In genomic region chr2:169464508-169465386, GRCh38 we compare ENCODE assay signal across 13 cellular contexts. TPM values are rescaled to one million over a fixed set of nuclear protein-coding genes. Genes with fewer than 3 reads are reported as not detected.
A peak's percentile ranks its signal among the peaks of the same experiment; 100 is the strongest.
DNase-seq lines count a peak whose midpoint lies in the region; ATAC-seq, FAIRE-seq and TF ChIP-seq lines count a peak whose summit lies in the region.
"Had no signal": no experiment of that assay in that cellular context is flagged by ENCODE, and none has a peak within 500 bp of the region (broad histone marks: within the 10 kb centered on the region; RNA-seq: fewer than 3 reads in every experiment).

No MANE protein-coding gene starts in this region.

- no peak for TF ChIP-seq POLR2A in A549 (IDR thresholded peaks at IDR 0.05; ENCODE audit: low read length)
- TF ChIP-seq POLR2A in endothelial cell of umbilical vein (IDR thresholded peaks at IDR 0.05; ENCODE audit: low read depth, low read length), result no peak

- ATAC-seq in A549 (no peak), aorta (ENCODE audit: low FRiP score) (no peak)

- DNase-seq in A549 (ENCODE audit: low read depth in 1 of 2, low spot score in 1 of 2) (no peak), NOMO-1 treated with DMSO at 0.1 percent for 48 hours (lab: John Stamatoyannopoulos, UW; ENCODE audit: unreplicated experiment) (peak; percentile 64), endothelial cell of umbilical vein (ENCODE audit: low read depth, low spot score) (no peak), NCI-H510A treated with DMSO at 0.1 percent for 48 hours (lab: John Stamatoyannopoulos, UW) (no peak), endodermal cell (no peak), aorta (no peak), kidney glomerular epithelial cell (lab: John Stamatoyannopoulos, UW) (no peak)
- DNase-seq: activated gamma-delta T cell, foreskin melanocyte, NCI-H2029 had no signal

- no peak overlapping the region for H3K27ac Mint-ChIP-seq in endodermal cell

- no peaks in the 10 kb centered on the region for H3K9me1 ChIP-seq in endothelial cell of umbilical vein (replicated peaks; ENCODE audit: control insufficient read depth, extremely low read depth, insufficient read depth, low read length)

- H3K4me2 ChIP-seq in A549 (no peak overlapping the region), endothelial cell of umbilical vein (ENCODE audit: insufficient read depth, low read length) (no peak overlapping the region)

- TF ChIP-seq RAD21 in A549 (conservative IDR thresholded peaks at IDR 0.05 in 1 of 2, IDR thresholded peaks at IDR 0.05 in 1 of 2), result no peak

- CTCF ChIA-PET in A549 (lab: Yijun Ruan, JAX), result no interaction called here
- CTCF ChIA-PET in endothelial cell of umbilical vein (lab: Charles Lee), result interaction anchor here (0.6 to 5.0 kb wide), 3 partner anchors 11 to 14 kb away, joined by 3 to 26 read pairs (median 21); partner anchors contain the start of gene BBS5

- no peak overlapping the region for H2AFZ ChIP-seq in endothelial cell of umbilical vein (ENCODE audit: low read depth, low read length)

- 54% methylated on average over 4 of the region's 4 CpGs for WGBS in A549 (ENCODE audit: missing lambda C conversion rate)
- WGBS in endodermal cell (ENCODE audit: insufficient coverage in 1 of 2, insufficient read length in 1 of 2), 2 experiments, result 96 to 100% methylated on average over 2 to 3 of the region's 4 CpGs
- whole genome bisulfite sequencing in aorta, 2 donors, result 73 to 75% methylated on average over 4 of the region's 4 CpGs

- H3K36me3 Mint-ChIP-seq in endodermal cell (ENCODE audit: low read depth), result no peaks in the 10 kb centered on the region

- H3K9ac ChIP-seq in endothelial cell of umbilical vein (replicated peaks; ENCODE audit: extremely low read depth, insufficient read depth, low read length) (no peak overlapping the region), endodermal cell (ENCODE audit: extremely low read depth, low read length, poor library complexity, severe bottlenecking) (no peak overlapping the region)

- POLR2A ChIA-PET in A549 (lab: Yijun Ruan, JAX) (no interaction called here), endothelial cell of umbilical vein (lab: Charles Lee) (interaction anchor here (0.6 kb wide), 1 partner anchor 1186 kb away, joined by 6 read pairs; no protein-coding TSS in a partner anchor)

- no peaks in the 10 kb centered on the region for H3K9me3 ChIP-seq in A549
- no peaks in the 10 kb centered on the region for H3K9me3 ChIP-seq in endothelial cell of umbilical vein (replicated peaks; ENCODE audit: control insufficient read depth, insufficient read depth, low read length)
- H3K9me3 ChIP-seq in endodermal cell (ENCODE audit: control insufficient read depth, low read length), result no peaks in the 10 kb centered on the region
- no peaks in the 10 kb centered on the region for H3K9me3 ChIP-seq in aorta (ENCODE audit: control insufficient read depth, low read length)

- no peaks in the 10 kb centered on the region for H3K36me3 ChIP-seq in endothelial cell of umbilical vein (ENCODE audit: control insufficient read depth in 2 of 2, extremely low read depth in 1 of 2, insufficient read depth in 2 of 2, low read length in 2 of 2)
- H3K36me3 ChIP-seq in endodermal cell (ENCODE audit: control insufficient read depth, insufficient read depth, low read length), result no peaks in the 10 kb centered on the region
- no peaks in the 10 kb centered on the region for H3K36me3 ChIP-seq in aorta (ENCODE audit: control insufficient read depth in 1 of 2, insufficient read depth in 2 of 2, low read length in 1 of 2)

- no peaks in the 10 kb centered on the region for H4K20me1 ChIP-seq in endothelial cell of umbilical vein (replicated peaks; ENCODE audit: control insufficient read depth, extremely low read depth, insufficient read depth, low read length)

- TF ChIP-seq CTCF in A549 (IDR thresholded peaks at IDR 0.05), result no peak
- no peak for TF ChIP-seq CTCF in endothelial cell of umbilical vein (IDR thresholded peaks at IDR 0.05; ENCODE audit: extremely low read depth in 1 of 2, insufficient read depth in 1 of 2, low read depth in 1 of 2, low read length in 2 of 2)
- no peak for TF ChIP-seq CTCF in endodermal cell (conservative IDR thresholded peaks at IDR 0.05)

- intact Hi-C loops in endothelial cell of umbilical vein (cut with micrococcal nuclease) (no loop called here), aorta (cut with DNase I) (no loop called here)

- FAIRE-seq in A549 (lab: Jason Lieb, UNC), result peak; percentile 56
- FAIRE-seq in G401.6 (lab: Jason Lieb, UNC), result peak; percentile 15
- FAIRE-seq in endothelial cell of umbilical vein (lab: Jason Lieb, UNC), result peak; percentile 26
- FAIRE-seq: H1 had no signal

- H3K4me3 ChIP-seq in A549 (no peak overlapping the region), endothelial cell of umbilical vein (replicated peaks in 1 of 3; ENCODE audit: insufficient read depth in 1 of 3, low read depth in 1 of 3, low read length in 3 of 3) (no peak overlapping the region), endodermal cell (ENCODE audit: low read length) (no peak overlapping the region), aorta (ENCODE audit: low read length in 2 of 2) (no peak overlapping the region)

- BruUV-seq in endothelial cell of umbilical vein (replicated peaks; lab: Mats Ljungman, UMichigan), result no TSS peak

- TF ChIP-seq EP300 in A549 (IDR thresholded peaks at IDR 0.05), result no peak

- no peaks in the 10 kb centered on the region for H3K4me1 ChIP-seq in A549
- no peaks in the 10 kb centered on the region for H3K4me1 ChIP-seq in endothelial cell of umbilical vein (ENCODE audit: control insufficient read depth, extremely low read depth, insufficient read depth, low read length)
- H3K4me1 ChIP-seq in endodermal cell (ENCODE audit: control insufficient read depth, insufficient read depth, low read length), result no peaks in the 10 kb centered on the region
- no peaks in the 10 kb centered on the region for H3K4me1 ChIP-seq in aorta (ENCODE audit: control insufficient read depth in 1 of 2, insufficient read depth in 2 of 2, low read length in 2 of 2)

- H3K27me3 ChIP-seq in endothelial cell of umbilical vein (ENCODE audit: control insufficient read depth in 2 of 2, insufficient read depth in 2 of 2, low read length in 2 of 2), result no peaks in the 10 kb centered on the region
- H3K27me3 ChIP-seq in endodermal cell (ENCODE audit: control insufficient read depth, insufficient read depth, low read length, poor library complexity, severe bottlenecking), result no peaks in the 10 kb centered on the region
- H3K27me3 ChIP-seq in aorta (ENCODE audit: control insufficient read depth in 1 of 2, insufficient read depth in 2 of 2, low read length in 1 of 2), result no peaks in the 10 kb centered on the region

- H3K79me2 ChIP-seq in endothelial cell of umbilical vein (ENCODE audit: control insufficient read depth, insufficient read depth, low read length), result no peaks in the 10 kb centered on the region

- no peak overlapping the region for H3K27ac ChIP-seq in A549
- H3K27ac ChIP-seq in endothelial cell of umbilical vein (ENCODE audit: insufficient read depth, low read depth, low read length), result no peak overlapping the region
- no peak overlapping the region for H3K27ac ChIP-seq in endodermal cell (ENCODE audit: low read depth, low read length)
- H3K27ac ChIP-seq in aorta (ENCODE audit: low read depth in 1 of 2, low read length in 2 of 2), result no peak overlapping the region

- dilution Hi-C loops in endothelial cell of umbilical vein (cut with MboI; ENCODE audit: extremely low pct_ligation_motif_present, low sequenced_read_pairs), result no loop called here

- H3K4me1 Mint-ChIP-seq in endodermal cell, result no peaks in the 10 kb centered on the region

- H3K27me3 Mint-ChIP-seq in endodermal cell (ENCODE audit: insufficient read depth), result peaks cover 2% of the 10 kb centered on the region

- no peaks in the 10 kb centered on the region for H3K9me3 Mint-ChIP-seq in endodermal cell

- H3K4me3 Mint-ChIP-seq in endodermal cell, result no peak overlapping the region

RNA-seq across cellular contexts. Expression of gene BBS5, which starts 14.5 kb away (rescaled TPM):
- polyA plus RNA-seq in A549 (2011; rRNA removed) (1.6 and 1.7 TPM in 2 replicates), A549 (2017; fragmentation: RNase III; extraction: RNeasy Plus Mini Kit Qiagen cat#74134 plus additional on column Dnase treatment) (5.3 to 6.0 TPM (median 5.4 TPM) in 3 replicates), endothelial cell of umbilical vein (2.4 and 2.9 TPM in 2 replicates), aorta (10 to 100 TPM in 1 of 2 donors, 1 to 10 TPM in 1; 1.3 to 12.6 TPM)
- polyA plus RNA-seq in A549 (2012; cell fraction: cytosol; rRNA removed), result 2.4 and 3.5 TPM in 2 replicates
- polyA plus RNA-seq in A549 (2012; cell fraction: nucleus; rRNA removed), result 7.3 and 7.5 TPM in 2 replicates
- polyA minus RNA-seq in A549 (2011; rRNA and poly(A)+ RNA removed), result 1.5 and 2.4 TPM in 2 replicates
- total RNA-seq in endothelial cell of umbilical vein (4.1 and 5.6 TPM in 2 replicates), endodermal cell (1 to 10 TPM; 3.2 to 6.5 TPM), aorta (10 to 100 TPM in 1 of 2 donors, 1 to 10 TPM in 1; 7.3 to 10.6 TPM)
- 2.0 and 2.5 TPM in 2 replicates for polyA plus RNA-seq in endothelial cell of umbilical vein (2011; cell fraction: cytosol; rRNA removed)
- polyA plus RNA-seq in endothelial cell of umbilical vein (2011; cell fraction: nucleus; rRNA removed), result 4.1 and 5.1 TPM in 2 replicates
- 4.3 and 5.3 TPM in 2 replicates for polyA plus RNA-seq in endothelial cell of umbilical vein (2012)
- 1.5 and 3.5 TPM in 2 replicates for polyA minus RNA-seq in endothelial cell of umbilical vein
- not detected for polyA minus RNA-seq in endothelial cell of umbilical vein (2011; cell fraction: cytosol; rRNA and poly(A)+ RNA removed)
- 5.0 and 6.6 TPM in 2 replicates for polyA minus RNA-seq in endothelial cell of umbilical vein (2011; cell fraction: nucleus; rRNA and poly(A)+ RNA removed)
- polyA plus RNA-seq in endodermal cell (2013, experiment 1 of 2), result 6.7 TPM
- 8.1 TPM for polyA plus RNA-seq in endodermal cell (2013, experiment 2 of 2)

RNA-seq across cellular contexts. Expression of gene KLHL41, which starts 44.8 kb away (rescaled TPM):
- polyA plus RNA-seq in A549 (2011; rRNA removed), result 0.04 and 0.08 TPM in 2 replicates
- polyA plus RNA-seq in A549 (2012; cell fraction: cytosol; rRNA removed), result 0.03 TPM in 1 of 2 replicates, not detected in the other
- 0.02 TPM in 1 of 2 replicates, not detected in the other for polyA plus RNA-seq in A549 (2012; cell fraction: nucleus; rRNA removed)
- polyA plus RNA-seq in A549 (2017; fragmentation: RNase III; extraction: RNeasy Plus Mini Kit Qiagen cat#74134 plus additional on column Dnase treatment), result 0.05 to 0.12 TPM (median 0.06 TPM) in 3 replicates
- polyA minus RNA-seq in A549 (2011; rRNA and poly(A)+ RNA removed), result not detected in 2 replicates
- total RNA-seq in endothelial cell of umbilical vein, result 0.21 and 0.73 TPM in 2 replicates
- polyA plus RNA-seq in endothelial cell of umbilical vein, result 0.05 and 0.08 TPM in 2 replicates
- 0.05 and 0.13 TPM in 2 replicates for polyA plus RNA-seq in endothelial cell of umbilical vein (2011; cell fraction: cytosol; rRNA removed)
- polyA plus RNA-seq in endothelial cell of umbilical vein (2011; cell fraction: nucleus; rRNA removed), result 0.42 and 0.70 TPM in 2 replicates
- 0.16 and 0.19 TPM in 2 replicates for polyA plus RNA-seq in endothelial cell of umbilical vein (2012)
- 0.15 and 0.32 TPM in 2 replicates for polyA minus RNA-seq in endothelial cell of umbilical vein
- not detected for polyA minus RNA-seq in endothelial cell of umbilical vein (2011; cell fraction: cytosol; rRNA and poly(A)+ RNA removed)
- 0.24 and 0.29 TPM in 2 replicates for polyA minus RNA-seq in endothelial cell of umbilical vein (2011; cell fraction: nucleus; rRNA and poly(A)+ RNA removed)
- total RNA-seq in endodermal cell, result not detected
- polyA plus RNA-seq in endodermal cell (2013, experiment 1 of 2), result 0.39 TPM
- polyA plus RNA-seq in endodermal cell (2013, experiment 2 of 2), result 0.29 TPM
- total RNA-seq in aorta, result under 1 TPM; 0.81 to 0.87 TPM
- polyA plus RNA-seq in aorta, result under 1 TPM; 0.25 to 0.61 TPM
- total RNA-seq: H1, HT1080 had no signal
- polyA plus RNA-seq: H1 had no signal
